ENCODE assay signal across 3 cellular contexts in genomic region chr11:66956689-66957290, GRCh38.
TF ChIP-seq lines count a peak whose summit lies in the region.

No MANE protein-coding gene starts in this region.

TF ChIP-seq in IMR-90, 13 proteins besides CTCF, POLR2A, EP300 and RAD21:
- peak; percentile 47; the same call in 1 of the 2 replicates for TF ChIP-seq MAZ (IDR thresholded peaks at IDR 0.05; ENCODE audit: borderline replicate concordance, low read depth, low read length)
- peak; percentile 30 for TF ChIP-seq SMC3 (IDR thresholded peaks at IDR 0.05; ENCODE audit: low read depth, low read length)
- TF ChIP-seq NFE2L2 (IDR thresholded peaks at IDR 0.05; ENCODE audit: low read depth, low read length), result no peak
- TF ChIP-seq MAFK (IDR thresholded peaks at IDR 0.05; ENCODE audit: low read depth, low read length), result peak; percentile 27; the same call in 1 of the 2 replicates
- TF ChIP-seq FOS (IDR thresholded peaks at IDR 0.05; ENCODE audit: low read depth, low read length), result peak; percentile 34; the same call in 1 of the 2 replicates
- peak; percentile 67 for TF ChIP-seq BHLHE40 (IDR thresholded peaks at IDR 0.05; ENCODE audit: low read depth, low read length)
- TF ChIP-seq CEBPB (IDR thresholded peaks at IDR 0.05; ENCODE audit: low read depth, low read length), result peak; percentile 85
- TF ChIP-seq RFX5 (IDR thresholded peaks at IDR 0.05; ENCODE audit: low read depth, low read length), result no peak
- no peak for TF ChIP-seq CHD1 (IDR thresholded peaks at IDR 0.05; ENCODE audit: low read depth, low read length)
- no peak for TF ChIP-seq USF2 (IDR thresholded peaks at IDR 0.05; ENCODE audit: low read depth, low read length)
- TF ChIP-seq MXI1 (IDR thresholded peaks at IDR 0.05; ENCODE audit: borderline replicate concordance, low read depth, low read length), result no peak
- TF ChIP-seq RCOR1 (IDR thresholded peaks at IDR 0.05; ENCODE audit: insufficient replicate concordance, low read length), result peak; percentile 71

TF ChIP-seq in K562, 482 proteins besides CTCF, POLR2A, EP300 and RAD21 (continues in another document):
- TF ChIP-seq ARID4B (CRISPR knock-in tag; IDR thresholded peaks at IDR 0.05) (peak; percentile 37; the same call in 1 of the 2 replicates), RBM39 (optimal IDR thresholded peaks at IDR 0.05; ENCODE audit: low read depth, low read length) (no peak), RCOR1 (IDR thresholded peaks at IDR 0.05; ENCODE audit: borderline replicate concordance in 1 of 2, low read depth in 2 of 2, low read length in 2 of 2) (peak in 1 of 2 experiments; percentile 65; a peak in 2 of 4 replicates), PHF21A (IDR thresholded peaks at IDR 0.05; ENCODE audit: borderline replicate concordance, low read depth) (peak; percentile 70; the same call in 1 of the 2 replicates), SREBF1 (IDR thresholded peaks at IDR 0.05; ENCODE audit: borderline replicate concordance, low read depth, low read length) (no peak), SPI1 (IDR thresholded peaks at IDR 0.05; ENCODE audit: borderline replicate concordance, low read depth, low read length) (0 out of 2 replicates have a peak, but pooled peaks have one; percentile 5), PHTF2 (CRISPR knock-in tag; IDR thresholded peaks at IDR 0.05) (no peak), TAF15 (IDR thresholded peaks at IDR 0.05; ENCODE audit: low read depth, low read length) (no peak), ZNF354B (CRISPR knock-in tag; IDR thresholded peaks at IDR 0.05) (no peak), HDAC6 (IDR thresholded peaks at IDR 0.05; ENCODE audit: low read depth, low read length) (no peak), KDM1A (IDR thresholded peaks at IDR 0.05) (peak; percentile 75 to 82), FOXA3 (CRISPR knock-in tag; conservative IDR thresholded peaks at IDR 0.05 in 1 of 2, IDR thresholded peaks at IDR 0.05 in 1 of 2) (peak in 1 of 2 experiments; percentile 24; a peak in 1 of 4 replicates), TEAD1 (CRISPR knock-in tag; IDR thresholded peaks at IDR 0.05) (0 out of 4 replicates have a peak, but pooled peaks of 1 of the 2 experiments have one; percentile 27), EGR1 (conservative IDR thresholded peaks at IDR 0.05) (peak; percentile 51), USF1 (CRISPR knock-in tag; IDR thresholded peaks at IDR 0.05) (peak; percentile 24; the same call in 1 of the 2 replicates), HMG20B (CRISPR knock-in tag; IDR thresholded peaks at IDR 0.05) (0 out of 2 replicates have a peak, but pooled peaks have one; percentile 33), SAFB2 (IDR thresholded peaks at IDR 0.05; ENCODE audit: borderline replicate concordance, low read depth, low read length, severe bottlenecking) (no peak), ZFP36 (IDR thresholded peaks at IDR 0.05; ENCODE audit: low read depth, low read length, partially characterized antibody) (peak; percentile 67), RBM17 (IDR thresholded peaks at IDR 0.05; ENCODE audit: borderline replicate concordance, low read depth, low read length) (no peak), ZNF512 (tag; IDR thresholded peaks at IDR 0.05) (no peak)

TF ChIP-seq in liver, 16 proteins besides CTCF, POLR2A, EP300 and RAD21:
- TF ChIP-seq REST (IDR thresholded peaks at IDR 0.05) (no peak), FOXA1 (IDR thresholded peaks at IDR 0.05) (no peak), MAX (IDR thresholded peaks at IDR 0.05) (peak; percentile 82), ZBTB33 (IDR thresholded peaks at IDR 0.05) (no peak), FOXA2 (IDR thresholded peaks at IDR 0.05) (peak; percentile 23), SP1 (IDR thresholded peaks at IDR 0.05) (peak; percentile 51), HNF4G (IDR thresholded peaks at IDR 0.05) (no peak), YY1 (IDR thresholded peaks at IDR 0.05) (peak; percentile 47), ATF3 (IDR thresholded peaks at IDR 0.05) (no peak), GABPA (IDR thresholded peaks at IDR 0.05 in 1 of 2, conservative IDR thresholded peaks at IDR 0.05 in 1 of 2) (no peak), HNF4A (conservative IDR thresholded peaks at IDR 0.05) (peak; percentile 14 to 67), TAF1 (conservative IDR thresholded peaks at IDR 0.05) (no peak), NR2F2 (IDR thresholded peaks at IDR 0.05) (no peak), RXRA (IDR thresholded peaks at IDR 0.05) (peak; percentile 68 to 79), EGR1 (IDR thresholded peaks at IDR 0.05; ENCODE audit: low read depth in 2 of 2) (peak; percentile 89 to 93), JUND (IDR thresholded peaks at IDR 0.05) (peak; percentile 29 to 60)
